18 cellular contexts compared by ENCODE assay signal in the genomic region with DNA sequence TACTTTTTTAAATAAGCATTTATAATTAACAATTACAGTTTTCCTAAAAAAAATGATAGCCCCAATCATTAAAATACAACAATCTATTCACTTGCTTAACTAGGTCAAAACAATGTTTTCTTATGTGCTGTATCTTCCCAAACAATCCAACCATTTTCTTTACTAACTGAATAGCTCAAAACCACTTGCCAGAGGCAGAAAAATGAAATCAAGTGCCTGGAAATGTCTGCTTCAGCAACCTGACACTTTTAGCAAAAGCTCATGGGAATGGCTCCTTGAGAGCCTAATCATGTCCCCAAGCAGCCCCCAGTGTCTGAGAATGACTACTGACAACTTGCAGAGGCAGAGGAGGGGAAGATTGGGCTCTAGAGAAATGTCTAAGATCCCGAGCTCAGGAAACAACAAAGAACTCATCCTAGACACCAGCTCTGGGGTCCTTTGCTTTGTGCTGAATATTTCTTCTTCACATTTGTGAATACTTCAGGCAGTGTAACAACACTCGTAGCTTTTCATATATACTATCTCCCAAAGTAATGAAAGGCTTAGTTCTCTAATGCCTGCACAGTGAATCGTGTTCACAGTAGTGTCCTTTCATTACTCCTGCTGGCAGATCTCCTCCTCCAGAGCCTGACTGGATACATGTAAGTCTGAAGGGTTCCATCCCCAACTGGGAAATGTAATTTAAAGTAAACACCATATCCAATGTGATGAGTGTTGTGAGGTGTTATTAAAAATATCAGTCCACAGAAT.
"Had no signal": no experiment of that assay in that cellular context is flagged by ENCODE, and none has a peak within 500 bp of the region (broad histone marks: within the 10 kb centered on the region; RNA-seq: fewer than 3 reads in every experiment).

No MANE protein-coding gene starts in this region.

- H3K4me3 Mint-ChIP-seq: activated CD8-positive, alpha-beta T cell treated with anti-CD3 and anti-CD28 coated beads, Interleukin-2, amount 10 ng/mL, durations not matched to agents 7 days and 5 days; activated naive CD8-positive, alpha-beta T cell treated with anti-CD3 and anti-CD28 coated beads, Interleukin-2, amount 50 U/mL, for 24 hours; activated T-helper 1 cell treated with anti-CD3 and anti-CD28 coated beads, Interleukin-12 subunit alpha, Interleukin-12 subunit beta, Interleukin-2, Interleukin-4 antibody, amounts not matched to agents 30 ng/mL and 10 ng/mL and 1 ng/mL, durations not matched to agents 14 hours and 24 hours and 36 hours; T-helper 1 cell treated with Interleukin-12 subunit alpha and Interleukin-12 subunit beta and Interleukin-4 antibody, amounts not matched to agents 30 μg/mL and 1 μg/mL, for 36 hours; WTC11 had no signal

- H3K27ac Mint-ChIP-seq: activated CD8-positive, alpha-beta T cell treated with anti-CD3 and anti-CD28 coated beads, Interleukin-2, amount 10 ng/mL, durations not matched to agents 7 days and 5 days; activated naive CD8-positive, alpha-beta T cell treated with anti-CD3 and anti-CD28 coated beads, Interleukin-2, amount 50 U/mL, for 24 hours; activated T-helper 1 cell treated with anti-CD3 and anti-CD28 coated beads, Interleukin-12 subunit alpha, Interleukin-12 subunit beta, Interleukin-2, Interleukin-4 antibody, amounts not matched to agents 30 ng/mL and 10 ng/mL and 1 ng/mL, durations not matched to agents 14 hours and 24 hours and 36 hours; T-helper 1 cell treated with Interleukin-12 subunit alpha and Interleukin-12 subunit beta and Interleukin-4 antibody, amounts not matched to agents 30 μg/mL and 1 μg/mL, for 36 hours; WTC11 had no signal

- H3K9me3 Mint-ChIP-seq: activated naive CD8-positive, alpha-beta T cell treated with anti-CD3 and anti-CD28 coated beads, Interleukin-2, amount 50 U/mL, for 24 hours; T-helper 1 cell treated with Interleukin-12 subunit alpha and Interleukin-12 subunit beta and Interleukin-4 antibody, amounts not matched to agents 30 μg/mL and 1 μg/mL, for 36 hours had no signal

- H3K4me1 Mint-ChIP-seq: activated naive CD8-positive, alpha-beta T cell treated with anti-CD3 and anti-CD28 coated beads, Interleukin-2, amount 50 U/mL, for 24 hours had no signal

- H3K36me3 Mint-ChIP-seq: WTC11 had no signal

- FAIRE-seq: frontal cortex had no signal

- DNase-seq: activated CD4-positive, alpha-beta T cell treated with anti-CD3 and anti-CD28 coated beads for 48 hours; activated CD8-positive, alpha-beta memory T cell treated with anti-CD3 and anti-CD28 coated beads, Interleukin-2, amount 50 U/mL, for 48 hours; activated CD8-positive, alpha-beta T cell treated with anti-CD3 and anti-CD28 coated beads, Interleukin-2, amount 10 ng/mL, durations not matched to agents 7 days and 5 days; activated naive CD4-positive, alpha-beta T cell; activated naive CD8-positive, alpha-beta T cell treated with anti-CD3 and anti-CD28 coated beads, Interleukin-2, amount 50 U/mL, for 24 hours; colonic mucosa; effector CD4-positive, alpha-beta T cell; heart right ventricle; islet precursor cell; mesendoderm; nucleus accumbens; stimulated activated CD4-positive, alpha-beta T cell treated with anti-CD3 and anti-CD28 coated beads, Interleukin-2, amount 100 ng/mL, for 48 hours; stimulated activated naive CD8-positive, alpha-beta T cell treated with anti-CD3 and anti-CD28 coated beads, Interleukin-15, Interleukin-2, amounts not matched to agents 100 U/mL and 50 U/mL, for 24 hours; testis had no signal
